Comparison of ENCODE assay signal across 24 cellular contexts in the genomic region with DNA sequence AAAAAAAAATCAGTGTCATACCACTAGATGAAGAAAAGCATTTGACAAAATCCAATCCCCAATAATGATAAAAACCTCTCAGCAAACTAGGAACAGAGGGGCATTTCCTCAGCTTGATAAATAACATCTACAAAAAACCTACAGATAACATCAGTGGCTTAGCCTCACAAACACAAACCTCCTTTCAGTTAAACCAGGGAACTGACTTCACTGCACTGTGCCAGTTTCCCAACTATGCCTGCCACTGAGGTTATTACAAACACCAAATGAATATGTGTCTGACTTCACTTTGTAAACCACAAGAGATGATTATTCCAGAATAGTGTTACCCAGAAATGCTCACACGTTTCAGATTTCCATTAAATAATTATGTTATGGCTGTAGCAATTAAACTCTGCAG. TPM values are rescaled to one million over a fixed set of nuclear protein-coding genes. Genes with fewer than 3 reads are reported as not detected.
A peak's percentile ranks its signal among the peaks of the same experiment; 100 is the strongest.
DNase-seq lines count a peak whose midpoint lies in the region; ATAC-seq, FAIRE-seq and TF ChIP-seq lines count a peak whose summit lies in the region.
"Had no signal": no experiment of that assay in that cellular context is flagged by ENCODE, and none has a peak within 500 bp of the region (broad histone marks: within the 10 kb centered on the region; RNA-seq: fewer than 3 reads in every experiment).

No MANE protein-coding gene starts in this region.

- peaks cover 29% of the 10 kb centered on the region; the same call in 1 of the 2 replicates for H3K36me3 ChIP-seq in DND-41 (ENCODE audit: insufficient read depth, low read length)
- H3K36me3 ChIP-seq in Loucy (ENCODE audit: insufficient read depth, low read length): no peaks in the 10 kb centered on the region
- H3K36me3 ChIP-seq in kidney (ENCODE audit: control insufficient read depth in 1 of 2, insufficient read depth in 2 of 2, low read length in 2 of 2): no peaks in the 10 kb centered on the region

- H3K9me2 ChIP-seq in Loucy (replicated peaks; ENCODE audit: low read depth, low read length): no peaks in the 10 kb centered on the region

- H4K20me1 ChIP-seq in DND-41 (ENCODE audit: insufficient read depth, low read length): no peaks in the 10 kb centered on the region
- no peaks in the 10 kb centered on the region for H4K20me1 ChIP-seq in Loucy (ENCODE audit: insufficient read depth, low read length, poor library complexity, severe bottlenecking)
- H4K20me1 ChIP-seq: BLaER1 treated with 17β-estradiol and CSF1 and Interleukin-3, amounts not matched to agents 10 nM and 100 nM had no signal

- DNase-seq in DND-41: peak; percentile 22
- DNase-seq in kidney: no peak
- DNase-seq in NCI-H774 (lab: John Stamatoyannopoulos, UW): no peak
- DNase-seq in activated CD8-positive, alpha-beta memory T cell treated with anti-CD3 and anti-CD28 coated beads, Interleukin-2, amount 50 U/mL, for 48 hours: no peak
- DNase-seq: AML-193; Caco-2; Calu3; CD4-positive, alpha-beta T cell; CD8-positive, alpha-beta T cell; DMS79 treated with DMSO at 0.1 percent for 48 hours; EL; GDM1 had no signal

- H3K4me2 ChIP-seq in DND-41 (ENCODE audit: insufficient read depth, low read length) (no peak overlapping the region), Loucy (ENCODE audit: low read depth, low read length, poor library complexity, severe bottlenecking) (no peak overlapping the region)
- H3K4me2 ChIP-seq: A549; BLaER1 treated with 17β-estradiol and CSF1 and Interleukin-3, amounts not matched to agents 10 nM and 100 nM had no signal

- H3K9ac ChIP-seq in DND-41 (ENCODE audit: low read depth, low read length): no peak overlapping the region
- no peak overlapping the region for H3K9ac ChIP-seq in Loucy (ENCODE audit: low read depth, low read length, poor library complexity, severe bottlenecking)
- H3K9ac ChIP-seq in kidney (ENCODE audit: low read length in 2 of 2): no peak overlapping the region
- H3K9ac ChIP-seq: BLaER1 treated with 17β-estradiol and CSF1 and Interleukin-3, amounts not matched to agents 10 nM and 100 nM had no signal

- ATAC-seq in DND-41 (ENCODE audit: insufficient read depth, low read depth): peak; percentile 85
- ATAC-seq: A549; CD8-positive, alpha-beta T cell; GM12878 had no signal

- intact Hi-C loops in kidney (cut with DNase I): no loop called here

- no peaks in the 10 kb centered on the region for H3F3A ChIP-seq in Loucy (ENCODE audit: low read depth)

- H3K27ac ChIP-seq in DND-41 (ENCODE audit: low read length): no peak overlapping the region; the same call in 1 of the 2 replicates
- no peak overlapping the region for H3K27ac ChIP-seq in kidney (ENCODE audit: low read depth in 2 of 2, low read length in 2 of 2)
- H3K27ac ChIP-seq: 22Rv1; A549; BLaER1 treated with 17β-estradiol and CSF1 and Interleukin-3, amounts not matched to agents 10 nM and 100 nM; C4-2B had no signal

- H3K4me3 ChIP-seq in DND-41 (ENCODE audit: low read depth in 1 of 2, low read length in 2 of 2): no peak overlapping the region
- H3K4me3 ChIP-seq in Loucy (ENCODE audit: low read length, poor library complexity, severe bottlenecking): peak overlapping the region; percentile 29
- H3K4me3 ChIP-seq in kidney (ENCODE audit: low read length in 2 of 2): no peak overlapping the region
- H3K4me3 ChIP-seq: A549; BLaER1 treated with 17β-estradiol and CSF1 and Interleukin-3, amounts not matched to agents 10 nM and 100 nM; GM12878 had no signal

- TF ChIP-seq CTCF in DND-41 (IDR thresholded peaks at IDR 0.05; ENCODE audit: borderline replicate concordance, extremely low read depth, low read length, poor library complexity, severe bottlenecking): no peak
- no peak for TF ChIP-seq CTCF in Loucy (conservative IDR thresholded peaks at IDR 0.05; ENCODE audit: low read length)
- no peak for TF ChIP-seq CTCF in kidney (IDR thresholded peaks at IDR 0.05; ENCODE audit: borderline replicate concordance, extremely low read depth, insufficient read depth)

- H2AFZ ChIP-seq in DND-41 (ENCODE audit: low read depth, low read length) (no peak overlapping the region), Loucy (ENCODE audit: low read length) (no peak overlapping the region)

- H3K9me3 ChIP-seq in DND-41 (ENCODE audit: insufficient read depth, low read length, severe bottlenecking): peaks cover 17% of the 10 kb centered on the region
- H3K9me3 ChIP-seq in Loucy (ENCODE audit: insufficient read depth, low read depth, low read length): peaks cover 11% of the 10 kb centered on the region; the same call in 1 of the 2 replicates
- no peaks in the 10 kb centered on the region for H3K9me3 ChIP-seq in kidney (ENCODE audit: control insufficient read depth in 1 of 2, low read length in 2 of 2)
- H3K9me3 ChIP-seq: A549, Caco-2 had no signal

- H3K27me3 ChIP-seq in DND-41 (ENCODE audit: insufficient read depth, low read length, poor library complexity): no peaks in the 10 kb centered on the region
- H3K27me3 ChIP-seq in Loucy (ENCODE audit: insufficient read depth, low read length, poor library complexity, severe bottlenecking): no peaks in the 10 kb centered on the region

- FAIRE-seq in kidney (lab: Jason Lieb, UNC): peak; percentile 75
- FAIRE-seq: D721Med, GM12878, GM12892, GM18507 had no signal

- peaks cover 13% of the 10 kb centered on the region; the same call in 1 of the 2 replicates for H3K4me1 ChIP-seq in DND-41 (ENCODE audit: insufficient read depth, low read length)
- no peaks in the 10 kb centered on the region for H3K4me1 ChIP-seq in Loucy (ENCODE audit: insufficient read depth, low read length, poor library complexity, severe bottlenecking)
- H3K4me1 ChIP-seq in kidney (ENCODE audit: control insufficient read depth in 1 of 2, insufficient read depth in 1 of 2, low read depth in 1 of 2, low read length in 2 of 2): no peaks in the 10 kb centered on the region
- H3K4me1 ChIP-seq: A549; BLaER1 treated with 17β-estradiol and CSF1 and Interleukin-3, amounts not matched to agents 10 nM and 100 nM; Caco-2 had no signal

- H3K79me2 ChIP-seq in DND-41 (ENCODE audit: insufficient read depth, low read length) (peaks cover 30% of the 10 kb centered on the region; the same call in 1 of the 2 replicates), Loucy (ENCODE audit: insufficient read depth, low read length) (peaks cover under 1% of the 10 kb centered on the region; the same call in 1 of the 2 replicates)

RNA-seq across cellular contexts. Expression of a gene that starts 15.3 kb away (rescaled TPM):
- 2.7 TPM for total RNA-seq in kidney
- 1.3 TPM for polyA plus RNA-seq in kidney (ENCODE audit: insufficient read depth, low read depth, low replicate concordance)
- total RNA-seq: A172, Daoy had no signal
- polyA plus RNA-seq: BJ had no signal
